ENCODE assay signal across 8 cellular contexts in genomic region chr1:211514030-211514754, GRCh38. TPM values are rescaled to one million over a fixed set of nuclear protein-coding genes. Genes with fewer than 3 reads are reported as not detected.
DNase-seq lines count a peak whose midpoint lies in the region; ATAC-seq and TF ChIP-seq lines count a peak whose summit lies in the region.

No MANE protein-coding gene starts in this region.

- H3K4me1 Mint-ChIP-seq in central memory CD8-positive, alpha-beta T cell: peaks cover 12% of the 10 kb centered on the region

- H3K4me1 ChIP-seq in BE2C: no peaks in the 10 kb centered on the region

- peak; percentile 92 for TF ChIP-seq CTCF in BE2C (IDR thresholded peaks at IDR 0.05; ENCODE audit: low read depth, low read length)

- no peaks in the 10 kb centered on the region for H3K9me3 Mint-ChIP-seq in central memory CD8-positive, alpha-beta T cell

- ATAC-seq in GM19043 (IDR thresholded peaks at IDR 0.05; ENCODE audit: low read depth, unreplicated experiment): peak; percentile 56
- peak; percentile 70 for ATAC-seq in HG03280 (IDR thresholded peaks at IDR 0.05; ENCODE audit: unreplicated experiment)
- ATAC-seq in central memory CD8-positive, alpha-beta T cell (replicated peaks; ENCODE audit: extremely low read depth, poor library complexity, severe bottlenecking): peak; percentile 55
- peak; percentile 60 for ATAC-seq in left lobe of liver

- DNase-seq in BE2C: peak; percentile 93
- DNase-seq in NCI-H345 treated with DMSO at 0.1 percent for 48 hours (lab: John Stamatoyannopoulos, UW; ENCODE audit: unreplicated experiment): peak; percentile 68
- DNase-seq in activated CD4-positive, CD25-positive, alpha-beta regulatory T cell treated with anti-CD3 and anti-CD28 coated beads, Interleukin-2, amount 50 U/mL, for 16 hours (ENCODE audit: low read depth, low spot score): peak; percentile 50
- DNase-seq in central memory CD8-positive, alpha-beta T cell (ENCODE audit: low spot score in 2 of 2): peak; percentile 33 to 40
- peak; percentile 84 for DNase-seq in left lobe of liver (ENCODE audit: low spot score)
- DNase-seq in stimulated activated CD4-positive, alpha-beta T cell treated with anti-CD3 and anti-CD28 coated beads, Interleukin-2, amount 100 ng/mL, for 48 hours: peak; percentile 73 to 74

- no peaks in the 10 kb centered on the region for H3K36me3 ChIP-seq in BE2C

- H3K27ac Mint-ChIP-seq in central memory CD8-positive, alpha-beta T cell (ENCODE audit: low read depth): no peak overlapping the region

- no peaks in the 10 kb centered on the region for H3K9me3 ChIP-seq in BE2C

- peak overlapping the region; percentile 66 for H3K4me3 Mint-ChIP-seq in central memory CD8-positive, alpha-beta T cell

- no peaks in the 10 kb centered on the region for H3K27me3 Mint-ChIP-seq in central memory CD8-positive, alpha-beta T cell

- H3K27me3 ChIP-seq in BE2C: no peaks in the 10 kb centered on the region

- H3K4me3 ChIP-seq in BE2C (ENCODE audit: low read depth, low read length): peak overlapping the region; percentile 9; the same call in 1 of the 2 replicates

- H3K36me3 Mint-ChIP-seq in central memory CD8-positive, alpha-beta T cell (ENCODE audit: insufficient read depth): peaks cover 1% of the 10 kb centered on the region

RNA-seq across cellular contexts. Expression of gene RD3, which starts 22.2 kb away (rescaled TPM):
- 3.4 TPM for polyA plus RNA-seq in BE2C (2012; ENCODE audit: insufficient read depth, insufficient read length, low read depth)
- total RNA-seq in left lobe of liver: not detected

Comparison
In these comparisons a context has a peak if more than half of its experiments do, and no peak if none do; other contexts are left out.
1. Peak in every context shown above with its lines: DNase-seq, ATAC-seq and H3K4me3 ChIP-seq.
2. DNase-seq: peak in every context shown above with its lines; median percentile 93 in BE2C; 84 in left lobe of liver; 74 in stimulated activated CD4-positive, alpha-beta T cell treated with anti-CD3 and anti-CD28 coated beads, Interleukin-2, amount 100 ng/mL, for 48 hours; 68 in NCI-H345 treated with DMSO at 0.1 percent for 48 hours; 50 in activated CD4-positive, CD25-positive, alpha-beta regulatory T cell treated with anti-CD3 and anti-CD28 coated beads, Interleukin-2, amount 50 U/mL, for 16 hours; 36 in central memory CD8-positive, alpha-beta T cell.